ENCODE assay signal across 1 cellular context in genomic region chr10:95431900-95432342, GRCh38.
TF ChIP-seq lines count a peak whose summit lies in the region.

No MANE protein-coding gene starts in this region.

TF ChIP-seq in GM12878, 131 proteins besides CTCF, POLR2A, EP300 and RAD21 (continued from another document and continues in another):
- TF ChIP-seq ZNF592 (IDR thresholded peaks at IDR 0.05) (no peak), RFX5 (IDR thresholded peaks at IDR 0.05; ENCODE audit: low read depth, low read length) (no peak), ZNF217 (IDR thresholded peaks at IDR 0.05) (no peak), MYC (IDR thresholded peaks at IDR 0.05; ENCODE audit: insufficient read depth, insufficient read length, insufficient replicate concordance, low read length, severe bottlenecking) (no peak), GATAD2B (conservative IDR thresholded peaks at IDR 0.05; ENCODE audit: low read depth) (0 out of 2 replicates have a peak, but pooled peaks have one; percentile 19), ZSCAN29 (IDR thresholded peaks at IDR 0.05) (no peak), ZNF274 (IDR thresholded peaks at IDR 0.05; ENCODE audit: insufficient read depth, insufficient read length) (no peak), USF1 (IDR thresholded peaks at IDR 0.05; ENCODE audit: borderline replicate concordance, extremely low read length, insufficient read depth, low read depth, low read length) (no peak), KDM1A (IDR thresholded peaks at IDR 0.05; ENCODE audit: borderline replicate concordance) (no peak), SMARCA5 (IDR thresholded peaks at IDR 0.05) (no peak), FOS (IDR thresholded peaks at IDR 0.05; ENCODE audit: borderline replicate concordance, extremely low read depth, insufficient read length) (no peak), RAD51 (IDR thresholded peaks at IDR 0.05) (peak; percentile 61), SREBF2 (IDR thresholded peaks at IDR 0.05; ENCODE audit: low read length) (no peak), HDGF (IDR thresholded peaks at IDR 0.05) (no peak), TCF12 (IDR thresholded peaks at IDR 0.05; ENCODE audit: low read depth, low read length) (0 out of 2 replicates have a peak, but pooled peaks have one; percentile 39), PAX8 (IDR thresholded peaks at IDR 0.05) (no peak), DPF2 (IDR thresholded peaks at IDR 0.05) (no peak), YY1 (IDR thresholded peaks at IDR 0.05; ENCODE audit: low read depth, low read length) (no peak), TCF7 (IDR thresholded peaks at IDR 0.05; ENCODE audit: borderline replicate concordance) (no peak), RCOR1 (conservative IDR thresholded peaks at IDR 0.05; ENCODE audit: low read depth, low read length) (no peak), SUPT20H (IDR thresholded peaks at IDR 0.05; ENCODE audit: borderline replicate concordance, control insufficient read depth, low read depth, low read length) (no peak), NBN (IDR thresholded peaks at IDR 0.05) (peak; percentile 53; the same call in 1 of the 2 replicates), E2F4 (IDR thresholded peaks at IDR 0.05; ENCODE audit: low read depth, low read length) (no peak), CUX1 (IDR thresholded peaks at IDR 0.05; ENCODE audit: insufficient replicate concordance, low read depth, low read length) (no peak), TAF1 (IDR thresholded peaks at IDR 0.05; ENCODE audit: borderline replicate concordance, low read depth, low read length) (no peak), POLR2AphosphoS2 (IDR thresholded peaks at IDR 0.05; ENCODE audit: low read depth, low read length) (no peak), MXI1 (IDR thresholded peaks at IDR 0.05; ENCODE audit: low read depth, low read length) (no peak), NFYA (IDR thresholded peaks at IDR 0.05; ENCODE audit: borderline replicate concordance, low read depth, low read length) (no peak), MEF2A (IDR thresholded peaks at IDR 0.05; ENCODE audit: insufficient read depth, low read depth, low read length) (peak; percentile 70), WRNIP1 (IDR thresholded peaks at IDR 0.05; ENCODE audit: borderline replicate concordance, low read depth, low read length) (no peak), EED (IDR thresholded peaks at IDR 0.05; ENCODE audit: low read depth) (0 out of 2 replicates have a peak, but pooled peaks have one; percentile 39), NR2C2 (IDR thresholded peaks at IDR 0.05; ENCODE audit: borderline replicate concordance, control insufficient read depth, insufficient read length, low read depth) (no peak), JUNB (IDR thresholded peaks at IDR 0.05) (peak; percentile 65; the same call in 1 of the 2 replicates), POU2F2 (IDR thresholded peaks at IDR 0.05; ENCODE audit: borderline replicate concordance, low read depth, low read length) (peak; percentile 63; the same call in 1 of the 3 replicates), ZZZ3 (IDR thresholded peaks at IDR 0.05; ENCODE audit: control insufficient read depth, insufficient read length, low read depth) (no peak), SP1 (IDR thresholded peaks at IDR 0.05; ENCODE audit: low read depth, low read length) (no peak), LARP7 (IDR thresholded peaks at IDR 0.05) (no peak), PAX5 (IDR thresholded peaks at IDR 0.05; ENCODE audit: borderline replicate concordance, low read depth, low read length) (peak; percentile 83; the same call in 1 of the 2 replicates), EZH2 (IDR thresholded peaks at IDR 0.05; ENCODE audit: borderline replicate concordance, control insufficient read depth, low read depth, low read length) (no peak)
- TF ChIP-seq, protein P1, sequence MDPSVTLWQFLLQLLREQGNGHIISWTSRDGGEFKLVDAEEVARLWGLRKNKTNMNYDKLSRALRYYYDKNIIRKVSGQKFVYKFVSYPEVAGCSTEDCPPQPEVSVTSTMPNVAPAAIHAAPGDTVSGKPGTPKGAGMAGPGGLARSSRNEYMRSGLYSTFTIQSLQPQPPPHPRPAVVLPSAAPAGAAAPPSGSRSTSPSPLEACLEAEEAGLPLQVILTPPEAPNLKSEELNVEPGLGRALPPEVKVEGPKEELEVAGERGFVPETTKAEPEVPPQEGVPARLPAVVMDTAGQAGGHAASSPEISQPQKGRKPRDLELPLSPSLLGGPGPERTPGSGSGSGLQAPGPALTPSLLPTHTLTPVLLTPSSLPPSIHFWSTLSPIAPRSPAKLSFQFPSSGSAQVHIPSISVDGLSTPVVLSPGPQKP (IDR thresholded peaks at IDR 0.05; ENCODE audit: low read depth, low read length) = no peak
- TF ChIP-seq, protein P2, sequence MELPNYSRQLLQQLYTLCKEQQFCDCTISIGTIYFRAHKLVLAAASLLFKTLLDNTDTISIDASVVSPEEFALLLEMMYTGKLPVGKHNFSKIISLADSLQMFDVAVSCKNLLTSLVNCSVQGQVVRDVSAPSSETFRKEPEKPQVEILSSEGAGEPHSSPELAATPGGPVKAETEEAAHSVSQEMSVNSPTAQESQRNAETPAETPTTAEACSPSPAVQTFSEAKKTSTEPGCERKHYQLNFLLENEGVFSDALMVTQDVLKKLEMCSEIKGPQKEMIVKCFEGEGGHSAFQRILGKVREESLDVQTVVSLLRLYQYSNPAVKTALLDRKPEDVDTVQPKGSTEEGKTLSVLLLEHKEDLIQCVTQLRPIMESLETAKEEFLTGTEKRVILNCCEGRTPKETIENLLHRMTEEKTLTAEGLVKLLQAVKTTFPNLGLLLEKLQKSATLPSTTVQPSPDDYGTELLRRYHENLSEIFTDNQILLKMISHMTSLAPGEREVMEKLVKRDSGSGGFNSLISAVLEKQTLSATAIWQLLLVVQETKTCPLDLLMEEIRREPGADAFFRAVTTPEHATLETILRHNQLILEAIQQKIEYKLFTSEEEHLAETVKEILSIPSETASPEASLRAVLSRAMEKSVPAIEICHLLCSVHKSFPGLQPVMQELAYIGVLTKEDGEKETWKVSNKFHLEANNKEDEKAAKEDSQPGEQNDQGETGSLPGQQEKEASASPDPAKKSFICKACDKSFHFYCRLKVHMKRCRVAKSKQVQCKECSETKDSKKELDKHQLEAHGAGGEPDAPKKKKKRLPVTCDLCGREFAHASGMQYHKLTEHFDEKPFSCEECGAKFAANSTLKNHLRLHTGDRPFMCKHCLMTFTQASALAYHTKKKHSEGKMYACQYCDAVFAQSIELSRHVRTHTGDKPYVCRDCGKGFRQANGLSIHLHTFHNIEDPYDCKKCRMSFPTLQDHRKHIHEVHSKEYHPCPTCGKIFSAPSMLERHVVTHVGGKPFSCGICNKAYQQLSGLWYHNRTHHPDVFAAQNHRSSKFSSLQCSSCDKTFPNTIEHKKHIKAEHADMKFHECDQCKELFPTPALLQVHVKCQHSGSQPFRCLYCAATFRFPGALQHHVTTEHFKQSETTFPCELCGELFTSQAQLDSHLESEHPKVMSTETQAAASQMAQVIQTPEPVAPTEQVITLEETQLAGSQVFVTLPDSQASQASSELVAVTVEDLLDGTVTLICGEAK (IDR thresholded peaks at IDR 0.05; ENCODE audit: borderline replicate concordance) = no peak
- TF ChIP-seq, protein P3, sequence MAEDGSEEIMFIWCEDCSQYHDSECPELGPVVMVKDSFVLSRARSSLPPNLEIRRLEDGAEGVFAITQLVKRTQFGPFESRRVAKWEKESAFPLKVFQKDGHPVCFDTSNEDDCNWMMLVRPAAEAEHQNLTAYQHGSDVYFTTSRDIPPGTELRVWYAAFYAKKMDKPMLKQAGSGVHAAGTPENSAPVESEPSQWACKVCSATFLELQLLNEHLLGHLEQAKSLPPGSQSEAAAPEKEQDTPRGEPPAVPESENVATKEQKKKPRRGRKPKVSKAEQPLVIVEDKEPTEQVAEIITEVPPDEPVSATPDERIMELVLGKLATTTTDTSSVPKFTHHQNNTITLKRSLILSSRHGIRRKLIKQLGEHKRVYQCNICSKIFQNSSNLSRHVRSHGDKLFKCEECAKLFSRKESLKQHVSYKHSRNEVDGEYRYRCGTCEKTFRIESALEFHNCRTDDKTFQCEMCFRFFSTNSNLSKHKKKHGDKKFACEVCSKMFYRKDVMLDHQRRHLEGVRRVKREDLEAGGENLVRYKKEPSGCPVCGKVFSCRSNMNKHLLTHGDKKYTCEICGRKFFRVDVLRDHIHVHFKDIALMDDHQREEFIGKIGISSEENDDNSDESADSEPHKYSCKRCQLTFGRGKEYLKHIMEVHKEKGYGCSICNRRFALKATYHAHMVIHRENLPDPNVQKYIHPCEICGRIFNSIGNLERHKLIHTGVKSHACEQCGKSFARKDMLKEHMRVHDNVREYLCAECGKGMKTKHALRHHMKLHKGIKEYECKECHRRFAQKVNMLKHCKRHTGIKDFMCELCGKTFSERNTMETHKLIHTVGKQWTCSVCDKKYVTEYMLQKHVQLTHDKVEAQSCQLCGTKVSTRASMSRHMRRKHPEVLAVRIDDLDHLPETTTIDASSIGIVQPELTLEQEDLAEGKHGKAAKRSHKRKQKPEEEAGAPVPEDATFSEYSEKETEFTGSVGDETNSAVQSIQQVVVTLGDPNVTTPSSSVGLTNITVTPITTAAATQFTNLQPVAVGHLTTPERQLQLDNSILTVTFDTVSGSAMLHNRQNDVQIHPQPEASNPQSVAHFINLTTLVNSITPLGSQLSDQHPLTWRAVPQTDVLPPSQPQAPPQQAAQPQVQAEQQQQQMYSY (CRISPR knock-in tag; IDR thresholded peaks at IDR 0.05) = no peak
- TF ChIP-seq, protein P4, sequence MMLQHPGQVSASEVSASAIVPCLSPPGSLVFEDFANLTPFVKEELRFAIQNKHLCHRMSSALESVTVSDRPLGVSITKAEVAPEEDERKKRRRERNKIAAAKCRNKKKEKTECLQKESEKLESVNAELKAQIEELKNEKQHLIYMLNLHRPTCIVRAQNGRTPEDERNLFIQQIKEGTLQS (IDR thresholded peaks at IDR 0.05; ENCODE audit: borderline replicate concordance, extremely low read depth, low read depth, low read length) = no peak
